Comparison of ENCODE assay signal across 14 cellular contexts in genomic region chr15:82831894-82832600, GRCh38. TPM values are rescaled to one million over a fixed set of nuclear protein-coding genes. Genes with fewer than 3 reads are reported as not detected.
DNase-seq lines count a peak whose midpoint lies in the region; ATAC-seq, FAIRE-seq and TF ChIP-seq lines count a peak whose summit lies in the region.
"Had no signal": no experiment of that assay in that cellular context is flagged by ENCODE, and none has a peak within 500 bp of the region (broad histone marks: within the 10 kb centered on the region; RNA-seq: fewer than 3 reads in every experiment).

No MANE protein-coding gene starts in this region.

- peaks cover 79% of the 10 kb centered on the region for H3K36me3 Mint-ChIP-seq in MCF 10A (ENCODE audit: insufficient read depth, unreplicated experiment)

- no peaks in the 10 kb centered on the region for H3K9me3 ChIP-seq in breast epithelium
- no peaks in the 10 kb centered on the region for H3K9me3 ChIP-seq in OCI-LY3 (ENCODE audit: insufficient read depth, low read length)
- H3K9me3 ChIP-seq in endothelial cell of umbilical vein (replicated peaks; ENCODE audit: control insufficient read depth, insufficient read depth, low read length) = no peaks in the 10 kb centered on the region

- H3K4me2 ChIP-seq in OCI-LY3 (ENCODE audit: low read length) (peak overlapping the region; percentile 82), endothelial cell of umbilical vein (ENCODE audit: insufficient read depth, low read length) (peak overlapping the region; percentile 13)

- no peaks in the 10 kb centered on the region for H3K9me3 Mint-ChIP-seq in MCF 10A (ENCODE audit: unreplicated experiment)
- H3K9me3 Mint-ChIP-seq in stimulated activated naive CD8-positive, alpha-beta T cell treated with anti-CD3 and anti-CD28 coated beads, Interleukin-15, amount 100 ng/mL, for 72 hours = peaks cover 0 to 6% of the 10 kb centered on the region in 2 donors

- peaks cover 16% of the 10 kb centered on the region for H3K4me1 Mint-ChIP-seq in MCF 10A (ENCODE audit: insufficient read depth, unreplicated experiment)
- peaks cover 45% of the 10 kb centered on the region for H3K4me1 Mint-ChIP-seq in stimulated activated naive CD8-positive, alpha-beta T cell treated with anti-CD3 and anti-CD28 coated beads, Interleukin-15, amount 100 ng/mL, for 72 hours

- H3K27ac ChIP-seq in breast epithelium = no peak overlapping the region
- peak overlapping the region; percentile 86 for H3K27ac ChIP-seq in OCI-LY3 (ENCODE audit: low read length)
- no peak overlapping the region for H3K27ac ChIP-seq in endothelial cell of umbilical vein (ENCODE audit: insufficient read depth, low read depth, low read length)

- peaks cover 5% of the 10 kb centered on the region for H3K36me3 ChIP-seq in breast epithelium
- peaks cover 70% of the 10 kb centered on the region for H3K36me3 ChIP-seq in OCI-LY3 (replicated peaks; ENCODE audit: low read depth, low read length)
- H3K36me3 ChIP-seq in endothelial cell of umbilical vein (ENCODE audit: control insufficient read depth in 2 of 2, extremely low read depth in 1 of 2, insufficient read depth in 2 of 2, low read length in 2 of 2) = peaks cover 21 to 47% of the 10 kb centered on the region in 2 experiments

- TF ChIP-seq POLR2A in breast epithelium (IDR thresholded peaks at IDR 0.05) (no peak), endothelial cell of umbilical vein (IDR thresholded peaks at IDR 0.05; ENCODE audit: low read depth, low read length) (no peak)

- POLR2A ChIA-PET in MCF 10A (lab: Yijun Ruan, JAX) (interaction anchor here (0.6 to 2.4 kb wide), 12 partner anchors 14 to 294 kb away, joined by 3 to 15 read pairs (median 5); partner anchors contain the start of genes RAMAC and RPS17), endothelial cell of umbilical vein (lab: Charles Lee) (no interaction called here)

- peak overlapping the region; percentile 75 for H3K27ac Mint-ChIP-seq in MCF 10A (ENCODE audit: low read depth, unreplicated experiment)
- no peak overlapping the region for H3K27ac Mint-ChIP-seq in stimulated activated naive CD8-positive, alpha-beta T cell treated with anti-CD3 and anti-CD28 coated beads, Interleukin-15, amount 100 ng/mL, for 72 hours

- CTCF ChIA-PET in MCF 10A (lab: Yijun Ruan, JAX) (interaction anchor here (0.7 to 1.8 kb wide), 6 partner anchors 8 to 302 kb away, joined by 3 to 5 read pairs (median 4); partner anchors contain the start of gene RAMAC), endothelial cell of umbilical vein (lab: Charles Lee) (interaction anchor here (1.0 to 2.1 kb wide), 5 partner anchors 9 to 21 kb away, joined by 3 to 10 read pairs (median 4); partner anchors contain the start of gene WHAMM)

- dilution Hi-C loops in endothelial cell of umbilical vein (cut with MboI; ENCODE audit: extremely low pct_ligation_motif_present, low sequenced_read_pairs) = no loop called here

- H4K20me1 ChIP-seq in OCI-LY3 (ENCODE audit: insufficient read depth, low read length) = peaks cover 47% of the 10 kb centered on the region
- H4K20me1 ChIP-seq in endothelial cell of umbilical vein (replicated peaks; ENCODE audit: control insufficient read depth, extremely low read depth, insufficient read depth, low read length) = no peaks in the 10 kb centered on the region

- no peaks in the 10 kb centered on the region for H3K4me1 ChIP-seq in breast epithelium
- H3K4me1 ChIP-seq in OCI-LY3 (ENCODE audit: low read length) = peaks cover 34% of the 10 kb centered on the region
- peaks cover 16% of the 10 kb centered on the region for H3K4me1 ChIP-seq in endothelial cell of umbilical vein (ENCODE audit: control insufficient read depth, extremely low read depth, insufficient read depth, low read length)

- H3K9me1 ChIP-seq in endothelial cell of umbilical vein (replicated peaks; ENCODE audit: control insufficient read depth, extremely low read depth, insufficient read depth, low read length) = no peaks in the 10 kb centered on the region

- TF ChIP-seq CTCF in MCF 10A (IDR thresholded peaks at IDR 0.05; ENCODE audit: unreplicated experiment) (no peak), breast epithelium (IDR thresholded peaks at IDR 0.05) (no peak), OCI-LY3 (IDR thresholded peaks at IDR 0.05; ENCODE audit: low read depth, low read length) (no peak), endothelial cell of umbilical vein (IDR thresholded peaks at IDR 0.05; ENCODE audit: extremely low read depth in 1 of 2, insufficient read depth in 1 of 2, low read depth in 1 of 2, low read length in 2 of 2) (no peak)

- no peak overlapping the region for H2AFZ ChIP-seq in OCI-LY3 (ENCODE audit: low read depth, low read length)
- no peak overlapping the region for H2AFZ ChIP-seq in endothelial cell of umbilical vein (ENCODE audit: low read depth, low read length)

- H3K27me3 Mint-ChIP-seq in MCF 10A (ENCODE audit: insufficient read depth, unreplicated experiment) = no peaks in the 10 kb centered on the region
- no peaks in the 10 kb centered on the region for H3K27me3 Mint-ChIP-seq in stimulated activated naive CD8-positive, alpha-beta T cell treated with anti-CD3 and anti-CD28 coated beads, Interleukin-15, amount 100 ng/mL, for 72 hours
- H3K27me3 Mint-ChIP-seq: T-cell had no signal

- H3K9ac ChIP-seq in OCI-LY3 (ENCODE audit: low read length) (peak overlapping the region; percentile 8; the same call in 1 of the 2 replicates), endothelial cell of umbilical vein (replicated peaks; ENCODE audit: extremely low read depth, insufficient read depth, low read length) (no peak overlapping the region)

- ATAC-seq in stimulated activated naive CD8-positive, alpha-beta T cell treated with anti-CD3 and anti-CD28 coated beads, Interleukin-15, amount 100 ng/mL, for 72 hours = no peak
- ATAC-seq in GM21423 (IDR thresholded peaks at IDR 0.05; ENCODE audit: unreplicated experiment) = no peak

- BruUV-seq in MCF 10A (replicated peaks; lab: Mats Ljungman, UMichigan) (no TSS peak), endothelial cell of umbilical vein (replicated peaks; lab: Mats Ljungman, UMichigan) (no TSS peak)

- H3K79me2 ChIP-seq in OCI-LY3 (ENCODE audit: low read length) (peaks cover 3% of the 10 kb centered on the region; the same call in 1 of the 2 replicates), endothelial cell of umbilical vein (ENCODE audit: control insufficient read depth, insufficient read depth, low read length) (no peaks in the 10 kb centered on the region)

- no peak for DNase-seq in MCF 10A (ENCODE audit: unreplicated experiment)
- DNase-seq in breast epithelium (ENCODE audit: low spot score in 2 of 2) = no peak
- DNase-seq in endothelial cell of umbilical vein (ENCODE audit: low read depth, low spot score) = no peak
- DNase-seq in stimulated activated naive CD8-positive, alpha-beta T cell treated with anti-CD3 and anti-CD28 coated beads, Interleukin-15, amount 100 ng/mL, for 72 hours = no peak
- no peak for DNase-seq in HuH-7.5 (ENCODE audit: low spot score)
- no peak for DNase-seq in HUDEP-2 (lab: John Stamatoyannopoulos, UW; ENCODE audit: unreplicated experiment in 76 of 76)
- DNase-seq: central memory CD4-positive, alpha-beta T cell; NCI-H526 treated with DMSO at 0.1 percent for 48 hours had no signal

- no peak overlapping the region for H3K4me3 Mint-ChIP-seq in MCF 10A (ENCODE audit: unreplicated experiment)
- peak overlapping the region; percentile 44 to 50 for H3K4me3 Mint-ChIP-seq in stimulated activated naive CD8-positive, alpha-beta T cell treated with anti-CD3 and anti-CD28 coated beads, Interleukin-15, amount 100 ng/mL, for 72 hours
- H3K4me3 Mint-ChIP-seq: T-cell had no signal

- H3K4me3 ChIP-seq in breast epithelium (no peak overlapping the region), OCI-LY3 (ENCODE audit: low read length) (peak overlapping the region; percentile 31), endothelial cell of umbilical vein (replicated peaks in 1 of 3; ENCODE audit: insufficient read depth in 1 of 3, low read depth in 1 of 3, low read length in 3 of 3) (no peak overlapping the region)

- intact Hi-C loops in MCF 10A (cut with micrococcal nuclease) = loop anchor here (1.0 kb wide), 1 partner anchor 152 kb away; no protein-coding TSS in a partner anchor
- intact Hi-C loops in breast epithelium (cut with DNase I; ENCODE audit: low total_unique reads) = no loop called here
- intact Hi-C loops in endothelial cell of umbilical vein (cut with micrococcal nuclease) = loop anchor here (5.0 kb wide), 1 partner anchor 170 kb away; no protein-coding TSS in a partner anchor

- no peak for FAIRE-seq in endothelial cell of umbilical vein (lab: Jason Lieb, UNC)
- FAIRE-seq: G401.6 had no signal

- H3K27me3 ChIP-seq in breast epithelium (no peaks in the 10 kb centered on the region), OCI-LY3 (ENCODE audit: low read depth, low read length) (no peaks in the 10 kb centered on the region), endothelial cell of umbilical vein (ENCODE audit: control insufficient read depth in 2 of 2, insufficient read depth in 2 of 2, low read length in 2 of 2) (no peaks in the 10 kb centered on the region)

TF ChIP-seq in endothelial cell of umbilical vein, 7 proteins besides CTCF, POLR2A, EP300 and RAD21 (continues in another document):
- no peak for TF ChIP-seq MAX (IDR thresholded peaks at IDR 0.05; ENCODE audit: insufficient read depth, insufficient read length)

RNA-seq across cellular contexts. Expression of gene WHAMM, which starts 22.6 kb away (rescaled TPM):
- 8.2 and 10.1 TPM in 2 replicates for total RNA-seq in MCF 10A (2022)
- 10 to 100 TPM; 10.8 to 12.9 (median 11.0) TPM for total RNA-seq in breast epithelium
- total RNA-seq in endothelial cell of umbilical vein = 7.7 and 9.4 TPM in 2 replicates
- 4.1 and 4.3 TPM in 2 replicates for polyA plus RNA-seq in endothelial cell of umbilical vein
- polyA plus RNA-seq in endothelial cell of umbilical vein (2011; cell fraction: cytosol; rRNA removed) = 3.4 and 4.0 TPM in 2 replicates
- 6.4 and 6.9 TPM in 2 replicates for polyA plus RNA-seq in endothelial cell of umbilical vein (2011; cell fraction: nucleus; rRNA removed)
- polyA plus RNA-seq in endothelial cell of umbilical vein (2012) = 3.0 and 3.3 TPM in 2 replicates
- 1.8 and 2.1 TPM in 2 replicates for polyA minus RNA-seq in endothelial cell of umbilical vein
- polyA minus RNA-seq in endothelial cell of umbilical vein (2011; cell fraction: cytosol; rRNA and poly(A)+ RNA removed) = 2.2 TPM
- 2.5 and 2.8 TPM in 2 replicates for polyA minus RNA-seq in endothelial cell of umbilical vein (2011; cell fraction: nucleus; rRNA and poly(A)+ RNA removed)

RNA-seq across cellular contexts. Expression of gene FSD2, which starts 26.2 kb away (rescaled TPM):
- total RNA-seq in MCF 10A (2022) = not detected in 2 replicates
- total RNA-seq in breast epithelium = 1 to 10 TPM in 1 of 3 donors, under 1 TPM in 1, not detected in 1; under 0.01 to 1.6 TPM
- not detected in 2 replicates for total RNA-seq in endothelial cell of umbilical vein
- not detected in 2 replicates for polyA plus RNA-seq in endothelial cell of umbilical vein
- not detected in 2 replicates for polyA plus RNA-seq in endothelial cell of umbilical vein (2011; cell fraction: cytosol; rRNA removed)
- not detected in 2 replicates for polyA plus RNA-seq in endothelial cell of umbilical vein (2011; cell fraction: nucleus; rRNA removed)
- not detected in 2 replicates for polyA plus RNA-seq in endothelial cell of umbilical vein (2012)
- not detected in 2 replicates for polyA minus RNA-seq in endothelial cell of umbilical vein
- not detected for polyA minus RNA-seq in endothelial cell of umbilical vein (2011; cell fraction: cytosol; rRNA and poly(A)+ RNA removed)
- not detected in 2 replicates for polyA minus RNA-seq in endothelial cell of umbilical vein (2011; cell fraction: nucleus; rRNA and poly(A)+ RNA removed)
- total RNA-seq: omental fat pad, T-cell had no signal
- polyA plus RNA-seq: BJ had no signal
